8 cellular contexts compared by ENCODE assay signal in genomic region chr2:204024503-204024902, GRCh38.
DNase-seq lines count a peak whose midpoint lies in the region; ATAC-seq and TF ChIP-seq lines count a peak whose summit lies in the region.

No MANE protein-coding gene starts in this region.

- H3K4me3 Mint-ChIP-seq in GM23338: no peak overlapping the region
- no peak overlapping the region for H3K4me3 Mint-ChIP-seq in endodermal cell
- no peak overlapping the region for H3K4me3 Mint-ChIP-seq in nephron progenitor cell

- H3K27me3 Mint-ChIP-seq in GM23338 (ENCODE audit: insufficient read depth, low read depth, poor library complexity): no peaks in the 10 kb centered on the region
- H3K27me3 Mint-ChIP-seq in endodermal cell (ENCODE audit: insufficient read depth): no peaks in the 10 kb centered on the region
- H3K27me3 Mint-ChIP-seq in nephron progenitor cell (ENCODE audit: low read depth, poor library complexity): no peaks in the 10 kb centered on the region

- H3K4me1 ChIP-seq in GM23338 (ENCODE audit: insufficient read depth): no peaks in the 10 kb centered on the region
- H3K4me1 ChIP-seq in PC-3 (ENCODE audit: insufficient read depth, low read length): peaks cover 11% of the 10 kb centered on the region
- no peaks in the 10 kb centered on the region for H3K4me1 ChIP-seq in endodermal cell (ENCODE audit: control insufficient read depth, insufficient read depth, low read length)

- no peak overlapping the region for H2AFZ ChIP-seq in GM23338
- H2AFZ ChIP-seq in PC-3 (ENCODE audit: low read length): no peak overlapping the region

- H3K9me2 ChIP-seq in GM23338 (ENCODE audit: insufficient read depth): peaks cover 18% of the 10 kb centered on the region
- H3K9me2 ChIP-seq in PC-3 (replicated peaks; ENCODE audit: low read length): no peaks in the 10 kb centered on the region

- H3K27ac ChIP-seq in GM23338 (ENCODE audit: low read depth) (no peak overlapping the region), PC-3 (ENCODE audit: low read length) (no peak overlapping the region), endodermal cell (ENCODE audit: low read depth, low read length) (no peak overlapping the region)

- H3K79me2 ChIP-seq in GM23338 (replicated peaks; ENCODE audit: insufficient read depth) (no peaks in the 10 kb centered on the region), PC-3 (ENCODE audit: low read length) (no peaks in the 10 kb centered on the region)

- CTCF ChIA-PET in PC-3 (lab: Charles Lee): no interaction called here

- H3K27ac Mint-ChIP-seq in GM23338: no peak overlapping the region
- H3K27ac Mint-ChIP-seq in endodermal cell: no peak overlapping the region
- no peak overlapping the region for H3K27ac Mint-ChIP-seq in nephron progenitor cell

- peak; percentile 33 for DNase-seq in AG20443 (ENCODE audit: low spot score)
- DNase-seq in GM23338 (ENCODE audit: low spot score): peak; percentile 73
- DNase-seq in PC-3: peak; percentile 68
- DNase-seq in endodermal cell: peak; percentile 76
- peak; percentile 27 for DNase-seq in nephron progenitor cell
- DNase-seq in COLO668 (lab: John Stamatoyannopoulos, UW; ENCODE audit: unreplicated experiment): no peak
- no peak for DNase-seq in KG1 (lab: John Stamatoyannopoulos, UW)

- no peaks in the 10 kb centered on the region for H3K9me3 Mint-ChIP-seq in GM23338
- no peaks in the 10 kb centered on the region for H3K9me3 Mint-ChIP-seq in endodermal cell
- no peaks in the 10 kb centered on the region for H3K9me3 Mint-ChIP-seq in nephron progenitor cell

- POLR2A ChIA-PET in PC-3 (lab: Charles Lee; ENCODE audit: unreplicated experiment): no interaction called here

- H3K9ac ChIP-seq in PC-3 (ENCODE audit: low read length) (no peak overlapping the region), endodermal cell (ENCODE audit: extremely low read depth, low read length, poor library complexity, severe bottlenecking) (no peak overlapping the region)

- H3K4me3 ChIP-seq in GM23338: no peak overlapping the region
- no peak overlapping the region for H3K4me3 ChIP-seq in PC-3 (ENCODE audit: low read length)
- no peak overlapping the region for H3K4me3 ChIP-seq in endodermal cell (ENCODE audit: low read length)

- H3K4me2 ChIP-seq in GM23338 (no peak overlapping the region), PC-3 (ENCODE audit: low read length) (0 out of 2 replicates have a peak overlapping the region, but pooled peaks have one; percentile 9)

- H3K36me3 ChIP-seq in GM23338 (ENCODE audit: insufficient read depth) (no peaks in the 10 kb centered on the region), PC-3 (ENCODE audit: low read depth, low read length) (no peaks in the 10 kb centered on the region), endodermal cell (ENCODE audit: control insufficient read depth, insufficient read depth, low read length) (no peaks in the 10 kb centered on the region)

- H3K4me1 Mint-ChIP-seq in GM23338 (no peaks in the 10 kb centered on the region), endodermal cell (peaks cover 8% of the 10 kb centered on the region), nephron progenitor cell (peaks cover 4% of the 10 kb centered on the region)

- intact Hi-C loops in PC-3 (cut with micrococcal nuclease): loop anchor here (1.0 kb wide), 1 partner anchor 154 kb away; no protein-coding TSS in a partner anchor

- H3K9me3 ChIP-seq in PC-3 (ENCODE audit: low read length) (no peaks in the 10 kb centered on the region), endodermal cell (ENCODE audit: control insufficient read depth, low read length) (no peaks in the 10 kb centered on the region)

- peak; percentile 73 for ATAC-seq in GM23338
- ATAC-seq in PC-3: peak; percentile 78
- no peak for ATAC-seq in GM19035 (IDR thresholded peaks at IDR 0.05; ENCODE audit: unreplicated experiment)

- WGBS in endodermal cell (ENCODE audit: insufficient coverage in 1 of 2, insufficient read length in 1 of 2), 2 experiments: 0 to 7% methylated on average over 1 of the region's 1 CpG

- no TSS peak for BruUV-seq in PC-3 (replicated peaks; lab: Mats Ljungman, UMichigan)

- H3K36me3 Mint-ChIP-seq in GM23338 (ENCODE audit: low read depth) (no peaks in the 10 kb centered on the region), endodermal cell (ENCODE audit: low read depth) (no peaks in the 10 kb centered on the region), nephron progenitor cell (ENCODE audit: low read depth) (no peaks in the 10 kb centered on the region)

- H3K27me3 ChIP-seq in GM23338 (ENCODE audit: insufficient read depth) (no peaks in the 10 kb centered on the region), PC-3 (ENCODE audit: low read length) (no peaks in the 10 kb centered on the region), endodermal cell (ENCODE audit: control insufficient read depth, insufficient read depth, low read length, poor library complexity, severe bottlenecking) (no peaks in the 10 kb centered on the region)

- H4K20me1 ChIP-seq in GM23338 (replicated peaks; ENCODE audit: insufficient read depth) (no peaks in the 10 kb centered on the region), PC-3 (ENCODE audit: low read length) (no peaks in the 10 kb centered on the region)

- H3F3A ChIP-seq in GM23338 (replicated peaks; ENCODE audit: low read depth): no peaks in the 10 kb centered on the region
- no peaks in the 10 kb centered on the region for H3F3A ChIP-seq in PC-3 (ENCODE audit: low read length, unreplicated experiment)

- TF ChIP-seq CTCF in GM23338 (conservative IDR thresholded peaks at IDR 0.05; ENCODE audit: low read depth in 2 of 2) (peak; percentile 75 to 83), PC-3 (conservative IDR thresholded peaks at IDR 0.05; ENCODE audit: low read depth, low read length) (peak; percentile 83), endodermal cell (conservative IDR thresholded peaks at IDR 0.05) (peak; percentile 88), nephron progenitor cell (IDR thresholded peaks at IDR 0.05) (peak; percentile 69)

TF ChIP-seq in GM23338, 12 proteins besides CTCF, POLR2A, EP300 and RAD21 (continues in another document):
- TF ChIP-seq EZH2 (IDR thresholded peaks at IDR 0.05; ENCODE audit: low read depth, unreplicated experiment): no peak
- TF ChIP-seq CREB1 (CRISPR knock-in tag; IDR thresholded peaks at IDR 0.05; ENCODE audit: low read depth): no peak
- TF ChIP-seq EZH2phosphoT487 (IDR thresholded peaks at IDR 0.05; ENCODE audit: unreplicated experiment): no peak
- no peak for TF ChIP-seq JUNB (IDR thresholded peaks at IDR 0.05; ENCODE audit: unreplicated experiment)
- TF ChIP-seq NANOG (IDR thresholded peaks at IDR 0.05; ENCODE audit: borderline replicate concordance): no peak
- no peak for TF ChIP-seq ETS1 (IDR thresholded peaks at IDR 0.05)
- TF ChIP-seq ZNF331 (CRISPR knock-in tag; IDR thresholded peaks at IDR 0.05; ENCODE audit: low read depth): no peak
- no peak for TF ChIP-seq REST (IDR thresholded peaks at IDR 0.05; ENCODE audit: unreplicated experiment)
- TF ChIP-seq ZNF114 (CRISPR knock-in tag; IDR thresholded peaks at IDR 0.05): no peak
- no peak for TF ChIP-seq STAT1 (IDR thresholded peaks at IDR 0.05; ENCODE audit: unreplicated experiment)
- no peak for TF ChIP-seq POLR2AphosphoS5 (IDR thresholded peaks at IDR 0.05; ENCODE audit: low read depth)

Comparison
In these comparisons a context has a peak if more than half of its experiments do, and no peak if none do; other contexts are left out.
1. DNase-seq: peak in AG20443 (single experiment), GM23338 (single experiment), PC-3 (single experiment), endodermal cell (single experiment) and nephron progenitor cell (single experiment); none in COLO668 (single experiment) and KG1 (single experiment).
2. Peak in every context shown above with its lines, with median percentiles within 50 percentile points of each other: CTCF ChIP-seq.